In the genomic region with DNA sequence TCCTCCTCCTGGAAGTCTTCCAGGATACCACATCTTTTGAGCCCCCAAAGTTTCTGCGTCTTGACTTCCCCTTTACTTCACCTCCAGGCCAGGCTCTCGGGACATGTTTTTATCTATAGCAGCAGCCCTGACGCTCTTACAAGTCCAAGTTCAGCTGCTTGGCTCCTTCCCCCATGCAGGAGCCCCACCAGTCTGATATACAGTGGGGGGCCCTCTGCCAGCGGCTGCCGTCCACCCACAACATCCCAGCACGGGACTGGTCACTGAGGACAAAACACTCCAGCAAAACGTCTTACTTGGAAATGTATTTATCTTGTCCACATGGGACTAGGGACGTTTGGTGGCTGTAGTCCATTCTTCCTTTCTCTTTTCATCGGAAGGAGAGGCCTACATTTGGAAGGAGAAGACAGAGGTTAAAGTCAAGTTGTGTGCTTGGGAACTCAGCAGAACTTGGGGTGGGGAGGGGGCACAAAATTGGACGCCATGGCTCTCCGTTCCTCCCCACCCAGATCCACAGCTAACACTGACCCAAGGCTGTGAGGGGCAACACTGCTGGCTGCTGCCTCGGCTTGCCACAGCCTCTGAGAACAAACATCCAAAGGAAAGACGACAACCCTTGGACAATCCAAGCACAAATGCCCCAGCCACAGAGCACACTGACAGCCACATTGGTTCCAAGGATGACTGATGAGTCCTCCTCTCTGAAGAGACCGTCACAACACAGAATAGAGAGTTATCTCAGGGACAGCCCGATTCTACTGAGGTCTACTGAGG, we compare ENCODE assay signal across 1 cellular context.
TF ChIP-seq lines count a peak whose summit lies in the region.

No MANE protein-coding gene starts in this region.

TF ChIP-seq in SK-N-SH, 30 proteins besides CTCF, POLR2A, EP300 and RAD21 (continued from another document):
- TF ChIP-seq ZBTB33 (IDR thresholded peaks at IDR 0.05; ENCODE audit: borderline replicate concordance, low read depth), result no peak
- TF ChIP-seq ELF1 (IDR thresholded peaks at IDR 0.05), result no peak
- no peak for TF ChIP-seq TEAD4 (IDR thresholded peaks at IDR 0.05; ENCODE audit: borderline replicate concordance, insufficient read depth)
- TF ChIP-seq PBX3 (IDR thresholded peaks at IDR 0.05), result no peak
- no peak for TF ChIP-seq MXI1 (IDR thresholded peaks at IDR 0.05; ENCODE audit: low read depth, low read length)
TF ChIP-seq in SK-N-SH: peak in this region for 0.
